ENCODE assay signal across 16 cellular contexts in genomic region chr2:32532961-32533360, GRCh38.
DNase-seq lines count a peak whose midpoint lies in the region; ATAC-seq and TF ChIP-seq lines count a peak whose summit lies in the region.
"Had no signal": no experiment of that assay in that cellular context is flagged by ENCODE, and none has a peak within 500 bp of the region (broad histone marks: within the 10 kb centered on the region; RNA-seq: fewer than 3 reads in every experiment).

No MANE protein-coding gene starts in this region.

- H3K27me3 Mint-ChIP-seq in T-helper 1 cell treated with Interleukin-12 subunit alpha and Interleukin-12 subunit beta and Interleukin-4 antibody, amounts not matched to agents 30 μg/mL and 1 μg/mL, for 36 hours (ENCODE audit: low read depth) = no peaks in the 10 kb centered on the region
- H3K27me3 Mint-ChIP-seq in natural killer cell (ENCODE audit: low read depth in 2 of 2) (no peaks in the 10 kb centered on the region), endothelial cell (ENCODE audit: unreplicated experiment) (peaks cover 14% of the 10 kb centered on the region)
- H3K27me3 Mint-ChIP-seq in natural killer cell treated with Interleukin-12 subunit alpha and Interleukin-12 subunit beta and Interleukin-15 and Interleukin-18, amount 100 ng/mL, for 72 hours = no peaks in the 10 kb centered on the region
- H3K27me3 Mint-ChIP-seq: B cell had no signal

- no peaks in the 10 kb centered on the region for H3K27me3 ChIP-seq in neutrophil
- H3K27me3 ChIP-seq in dorsolateral prefrontal cortex = no peaks in the 10 kb centered on the region
- H3K27me3 ChIP-seq: BLaER1 treated with 17β-estradiol and CSF1 and Interleukin-3, amounts not matched to agents 10 nM and 100 nM had no signal

- H3K27ac ChIP-seq in neutrophil (peak overlapping the region; percentile 25), dorsolateral prefrontal cortex (no peak overlapping the region)
- H3K27ac ChIP-seq: 22Rv1; BLaER1 treated with 17β-estradiol and CSF1 and Interleukin-3, amounts not matched to agents 10 nM and 100 nM had no signal

- peaks cover 8% of the 10 kb centered on the region in 2 experiments for H3K4me1 ChIP-seq in neutrophil (ENCODE audit: control insufficient read depth in 1 of 2, insufficient read depth in 1 of 2, low read depth in 1 of 2, low read length in 1 of 2)
- H3K4me1 ChIP-seq: HAP-1 had no signal

- TF ChIP-seq CTCF in natural killer cell (IDR thresholded peaks at IDR 0.05) (no peak), endothelial cell (IDR thresholded peaks at IDR 0.05; ENCODE audit: unreplicated experiment) (no peak), neutrophil (IDR thresholded peaks at IDR 0.05) (no peak), dorsolateral prefrontal cortex (IDR thresholded peaks at IDR 0.05 in 54 of 56, conservative IDR thresholded peaks at IDR 0.05 in 2 of 56; ENCODE audit: low read depth in 1 of 56, partially characterized antibody in 56 of 56) (no peak)

- intact Hi-C loops in natural killer cell (cut with micrococcal nuclease) (no loop called here), dorsolateral prefrontal cortex (cut with DNase I) (no loop called here)

- no peak overlapping the region for H3K4me3 ChIP-seq in neutrophil (ENCODE audit: low read depth in 1 of 2, low read length in 1 of 2)
- no peak overlapping the region for H3K4me3 ChIP-seq in dorsolateral prefrontal cortex
- H3K4me3 ChIP-seq: BLaER1 treated with 17β-estradiol and CSF1 and Interleukin-3, amounts not matched to agents 10 nM and 100 nM; HAP-1 had no signal

- H3K27ac Mint-ChIP-seq in T-helper 1 cell treated with Interleukin-12 subunit alpha and Interleukin-12 subunit beta and Interleukin-4 antibody, amounts not matched to agents 30 μg/mL and 1 μg/mL, for 36 hours = peak overlapping the region; percentile 33
- peak overlapping the region; percentile 17 to 38 for H3K27ac Mint-ChIP-seq in natural killer cell
- H3K27ac Mint-ChIP-seq in natural killer cell treated with Interleukin-12 subunit alpha and Interleukin-12 subunit beta and Interleukin-15 and Interleukin-18, amount 100 ng/mL, for 72 hours = no peak overlapping the region
- H3K27ac Mint-ChIP-seq in endothelial cell (ENCODE audit: unreplicated experiment) = no peak overlapping the region
- H3K27ac Mint-ChIP-seq: B cell had no signal

- H3K9me3 ChIP-seq in neutrophil = no peaks in the 10 kb centered on the region
- H3K9me3 ChIP-seq: HAP-1 had no signal

- no peak for ATAC-seq in natural killer cell
- ATAC-seq in natural killer cell treated with Interleukin-12 subunit alpha and Interleukin-12 subunit beta and Interleukin-15 and Interleukin-18, amount 100 ng/mL, for 72 hours = no peak
- ATAC-seq: CD8-positive, alpha-beta T cell had no signal

- H3K9me3 Mint-ChIP-seq in T-helper 1 cell treated with Interleukin-12 subunit alpha and Interleukin-12 subunit beta and Interleukin-4 antibody, amounts not matched to agents 30 μg/mL and 1 μg/mL, for 36 hours = no peaks in the 10 kb centered on the region
- H3K9me3 Mint-ChIP-seq in natural killer cell (no peaks in the 10 kb centered on the region), endothelial cell (ENCODE audit: unreplicated experiment) (no peaks in the 10 kb centered on the region)
- no peaks in the 10 kb centered on the region for H3K9me3 Mint-ChIP-seq in natural killer cell treated with Interleukin-12 subunit alpha and Interleukin-12 subunit beta and Interleukin-15 and Interleukin-18, amount 100 ng/mL, for 72 hours
- H3K9me3 Mint-ChIP-seq: CD8-positive, alpha-beta T cell had no signal

- H3K36me3 ChIP-seq in neutrophil = peaks cover 48% of the 10 kb centered on the region

- DNase-seq in T-helper 1 cell = no peak
- DNase-seq in natural killer cell = no peak
- no peak for DNase-seq in natural killer cell treated with Interleukin-12 subunit alpha and Interleukin-12 subunit beta and Interleukin-15 and Interleukin-18, amount 100 ng/mL, for 72 hours (ENCODE audit: low spot score)
- DNase-seq in endothelial cell (ENCODE audit: low spot score) = no peak
- no peak for DNase-seq in mesenteric fat pad (ENCODE audit: low spot score)
- no peak for DNase-seq in dorsolateral prefrontal cortex
- DNase-seq: Calu3; CD8-positive, alpha-beta T cell; DMS79 treated with DMSO at 0.1 percent for 48 hours; GF-D8 had no signal

- no peak overlapping the region for H3K4me3 Mint-ChIP-seq in T-helper 1 cell treated with Interleukin-12 subunit alpha and Interleukin-12 subunit beta and Interleukin-4 antibody, amounts not matched to agents 30 μg/mL and 1 μg/mL, for 36 hours
- H3K4me3 Mint-ChIP-seq in natural killer cell (no peak overlapping the region), endothelial cell (ENCODE audit: unreplicated experiment) (peak overlapping the region; percentile 11)
- H3K4me3 Mint-ChIP-seq in natural killer cell treated with Interleukin-12 subunit alpha and Interleukin-12 subunit beta and Interleukin-15 and Interleukin-18, amount 100 ng/mL, for 72 hours = no peak overlapping the region
- H3K4me3 Mint-ChIP-seq: B cell; CD8-positive, alpha-beta T cell had no signal

- no peaks in the 10 kb centered on the region for H3K4me1 Mint-ChIP-seq in T-helper 1 cell treated with Interleukin-12 subunit alpha and Interleukin-12 subunit beta and Interleukin-4 antibody, amounts not matched to agents 30 μg/mL and 1 μg/mL, for 36 hours (ENCODE audit: low read depth)
- peaks cover 0 to 12% of the 10 kb centered on the region in 2 donors for H3K4me1 Mint-ChIP-seq in natural killer cell
- peaks cover 11 to 21% of the 10 kb centered on the region in 2 donors for H3K4me1 Mint-ChIP-seq in natural killer cell treated with Interleukin-12 subunit alpha and Interleukin-12 subunit beta and Interleukin-15 and Interleukin-18, amount 100 ng/mL, for 72 hours (ENCODE audit: low read depth in 2 of 2)
- no peaks in the 10 kb centered on the region for H3K4me1 Mint-ChIP-seq in endothelial cell (ENCODE audit: unreplicated experiment)
- H3K4me1 Mint-ChIP-seq: B cell had no signal

- peaks cover 47% of the 10 kb centered on the region for H3K36me3 Mint-ChIP-seq in T-helper 1 cell treated with Interleukin-12 subunit alpha and Interleukin-12 subunit beta and Interleukin-4 antibody, amounts not matched to agents 30 μg/mL and 1 μg/mL, for 36 hours (ENCODE audit: low read depth)
- H3K36me3 Mint-ChIP-seq in natural killer cell = no peaks in the 10 kb centered on the region
- H3K36me3 Mint-ChIP-seq in natural killer cell treated with Interleukin-12 subunit alpha and Interleukin-12 subunit beta and Interleukin-15 and Interleukin-18, amount 100 ng/mL, for 72 hours = peaks cover 38% of the 10 kb centered on the region
- peaks cover 37% of the 10 kb centered on the region for H3K36me3 Mint-ChIP-seq in endothelial cell (ENCODE audit: low read depth, unreplicated experiment)

Comparison
In these comparisons a context has a peak if more than half of its experiments do, and no peak if none do; other contexts are left out.
1. H3K27ac Mint-ChIP-seq: peak in T-helper 1 cell treated with Interleukin-12 subunit alpha and Interleukin-12 subunit beta and Interleukin-4 antibody, amounts not matched to agents 30 μg/mL and 1 μg/mL, for 36 hours (single experiment) and natural killer cell (2 of 2); none in natural killer cell treated with Interleukin-12 subunit alpha and Interleukin-12 subunit beta and Interleukin-15 and Interleukin-18, amount 100 ng/mL, for 72 hours (0 of 2) and endothelial cell (single experiment).